In genomic region chr10:14325325-14325955, GRCh38 we compare ENCODE assay signal across 8 cellular contexts. TPM values are rescaled to one million over a fixed set of nuclear protein-coding genes. Genes with fewer than 3 reads are reported as not detected.
DNase-seq lines count a peak whose midpoint lies in the region; ATAC-seq, FAIRE-seq and TF ChIP-seq lines count a peak whose summit lies in the region.

No MANE protein-coding gene starts in this region.

- H3K4me1 Mint-ChIP-seq in stimulated activated naive CD8-positive, alpha-beta T cell treated with anti-CD3 and anti-CD28 coated beads, Interleukin-15, amount 100 ng/mL, for 72 hours: no peaks in the 10 kb centered on the region

- H3K4me3 ChIP-seq in HepG2 (replicated peaks in 1 of 3; ENCODE audit: insufficient read depth in 1 of 3, low read depth in 2 of 3, low read length in 3 of 3): no peak overlapping the region
- no peak overlapping the region for H3K4me3 ChIP-seq in kidney (ENCODE audit: low read length in 2 of 2)

- intact Hi-C loops in HepG2 (cut with micrococcal nuclease; ENCODE audit: unreplicated experiment) (loop anchor here (10.0 kb wide), 1 partner anchor 131 kb away; no protein-coding TSS in a partner anchor), kidney (cut with DNase I) (no loop called here)

- H3K4me1 ChIP-seq in HepG2 (ENCODE audit: insufficient read depth, low read length) (no peaks in the 10 kb centered on the region), kidney (ENCODE audit: control insufficient read depth in 1 of 2, insufficient read depth in 1 of 2, low read depth in 1 of 2, low read length in 2 of 2) (peaks cover 0 to 2% of the 10 kb centered on the region in 2 donors)

- FAIRE-seq in HepG2 (lab: Jason Lieb, UNC): peak; percentile 55
- no peak for FAIRE-seq in kidney (lab: Jason Lieb, UNC)

- TF ChIP-seq EP300 in HepG2 (IDR thresholded peaks at IDR 0.05; ENCODE audit: low read depth in 2 of 2, low read length in 2 of 2) (no peak), HepG2 (CRISPR knock-in tag; IDR thresholded peaks at IDR 0.05; ENCODE audit: borderline replicate concordance) (no peak)

- WGBS in HepG2 (ENCODE audit: low lambda C conversion rate): 18% methylated on average over 4 of the region's 4 CpGs

- H3K4me2 ChIP-seq in HepG2 (ENCODE audit: low read depth, low read length): no peak overlapping the region

- no peaks in the 10 kb centered on the region for H3K79me2 ChIP-seq in HepG2 (ENCODE audit: insufficient read depth, low read length)

- H3K36me3 ChIP-seq in HepG2 (replicated peaks in 1 of 2; ENCODE audit: control insufficient read depth in 1 of 2, insufficient read depth in 2 of 2, low read length in 2 of 2) (no peaks in the 10 kb centered on the region), kidney (ENCODE audit: control insufficient read depth in 1 of 2, insufficient read depth in 2 of 2, low read length in 2 of 2) (no peaks in the 10 kb centered on the region)

- H3K27me3 Mint-ChIP-seq in stimulated activated naive CD8-positive, alpha-beta T cell treated with anti-CD3 and anti-CD28 coated beads, Interleukin-15, amount 100 ng/mL, for 72 hours: peaks cover 59% of the 10 kb centered on the region

- H4K20me1 ChIP-seq in HepG2 (ENCODE audit: insufficient read depth, low read length): no peaks in the 10 kb centered on the region

- DNase-seq in GM20000 (ENCODE audit: low spot score): peak; percentile 25
- DNase-seq in RPMI7951 (ENCODE audit: low read depth): peak; percentile 47
- DNase-seq in activated naive CD8-positive, alpha-beta T cell treated with anti-CD3 and anti-CD28 coated beads, Interleukin-2, amount 50 U/mL, for 16 hours (ENCODE audit: low read depth, low spot score): peak; percentile 39
- DNase-seq in HepG2 (ENCODE audit: low spot score): peak; percentile 24
- DNase-seq in stimulated activated naive CD8-positive, alpha-beta T cell treated with anti-CD3 and anti-CD28 coated beads, Interleukin-15, amount 100 ng/mL, for 72 hours: peak; percentile 30 to 38
- DNase-seq in kidney: no peak
- no peak for DNase-seq in NCI-H226
- no peak for DNase-seq in glomerular visceral epithelial cell (ENCODE audit: extremely low spot score)

- ATAC-seq in HepG2: no peak
- no peak for ATAC-seq in stimulated activated naive CD8-positive, alpha-beta T cell treated with anti-CD3 and anti-CD28 coated beads, Interleukin-15, amount 100 ng/mL, for 72 hours

- no TSS peak for BruUV-seq in HepG2 (replicated peaks; lab: Mats Ljungman, UMichigan)

- no peak overlapping the region for H3K4me3 Mint-ChIP-seq in stimulated activated naive CD8-positive, alpha-beta T cell treated with anti-CD3 and anti-CD28 coated beads, Interleukin-15, amount 100 ng/mL, for 72 hours

- TF ChIP-seq RAD21 in HepG2 (CRISPR knock-in tag; IDR thresholded peaks at IDR 0.05): no peak

- POLR2A ChIA-PET in HepG2 (lab: Yijun Ruan, JAX): no interaction called here

- H3K9me3 Mint-ChIP-seq in stimulated activated naive CD8-positive, alpha-beta T cell treated with anti-CD3 and anti-CD28 coated beads, Interleukin-15, amount 100 ng/mL, for 72 hours: no peaks in the 10 kb centered on the region

- H3K27ac ChIP-seq in HepG2 (ENCODE audit: extremely low read length, insufficient read depth, low read length): no peak overlapping the region
- H3K27ac ChIP-seq in kidney (ENCODE audit: low read depth in 2 of 2, low read length in 2 of 2): no peak overlapping the region

- H3K9ac ChIP-seq in HepG2 (ENCODE audit: insufficient read depth, low read depth, low read length): no peak overlapping the region
- H3K9ac ChIP-seq in kidney (ENCODE audit: low read length in 2 of 2): no peak overlapping the region

- H3K27me3 ChIP-seq in HepG2 (ENCODE audit: control insufficient read depth in 1 of 2, insufficient read depth in 2 of 2, low read length in 2 of 2): peaks cover 1 to 20% of the 10 kb centered on the region in 2 experiments; a peak in 3 of 5 replicates

- CTCF ChIA-PET in HepG2 (lab: Yijun Ruan, JAX; ENCODE audit: low intra/inter-chr PET ratio, low total read pairs): interaction anchor here (1.6 kb wide), 1 partner anchor 129 kb away, joined by 5 read pairs; no protein-coding TSS in a partner anchor

- H3K9me3 ChIP-seq in HepG2 (ENCODE audit: low read length) (no peaks in the 10 kb centered on the region), kidney (ENCODE audit: control insufficient read depth in 1 of 2, low read length in 2 of 2) (no peaks in the 10 kb centered on the region)

- in situ Hi-C loops in HepG2 (cut with HindIII; ENCODE audit: extremely low pct_ligation_motif_present, low pct_unique_long_range_greater_than_20kb): no loop called here

- no peak overlapping the region for H2AFZ ChIP-seq in HepG2 (ENCODE audit: low read length)

- H3K27ac Mint-ChIP-seq in stimulated activated naive CD8-positive, alpha-beta T cell treated with anti-CD3 and anti-CD28 coated beads, Interleukin-15, amount 100 ng/mL, for 72 hours: no peak overlapping the region

- peak; percentile 47 for TF ChIP-seq CTCF in GM20000 (IDR thresholded peaks at IDR 0.05; ENCODE audit: extremely low read depth, missing control alignments)
- peak; percentile 45 for TF ChIP-seq CTCF in HepG2 (CRISPR knock-in tag; IDR thresholded peaks at IDR 0.05)
- no peak for TF ChIP-seq CTCF in kidney (IDR thresholded peaks at IDR 0.05; ENCODE audit: borderline replicate concordance, extremely low read depth, insufficient read depth)

- TF ChIP-seq POLR2A in HepG2 (IDR thresholded peaks at IDR 0.05; ENCODE audit: insufficient read depth in 1 of 2, low read depth in 2 of 2, low read length in 2 of 2): no peak

TF ChIP-seq in HepG2, 621 proteins besides CTCF, POLR2A, EP300 and RAD21:
- TF ChIP-seq PATZ1 (CRISPR knock-in tag; IDR thresholded peaks at IDR 0.05) (no peak), ZNF546 (CRISPR knock-in tag; conservative IDR thresholded peaks at IDR 0.05) (no peak), STAG1 (CRISPR knock-in tag; IDR thresholded peaks at IDR 0.05) (peak; percentile 40), SMC3 (IDR thresholded peaks at IDR 0.05; ENCODE audit: low read length) (peak; percentile 12; the same call in 1 of the 2 replicates)
- TF ChIP-seq, protein P1, sequence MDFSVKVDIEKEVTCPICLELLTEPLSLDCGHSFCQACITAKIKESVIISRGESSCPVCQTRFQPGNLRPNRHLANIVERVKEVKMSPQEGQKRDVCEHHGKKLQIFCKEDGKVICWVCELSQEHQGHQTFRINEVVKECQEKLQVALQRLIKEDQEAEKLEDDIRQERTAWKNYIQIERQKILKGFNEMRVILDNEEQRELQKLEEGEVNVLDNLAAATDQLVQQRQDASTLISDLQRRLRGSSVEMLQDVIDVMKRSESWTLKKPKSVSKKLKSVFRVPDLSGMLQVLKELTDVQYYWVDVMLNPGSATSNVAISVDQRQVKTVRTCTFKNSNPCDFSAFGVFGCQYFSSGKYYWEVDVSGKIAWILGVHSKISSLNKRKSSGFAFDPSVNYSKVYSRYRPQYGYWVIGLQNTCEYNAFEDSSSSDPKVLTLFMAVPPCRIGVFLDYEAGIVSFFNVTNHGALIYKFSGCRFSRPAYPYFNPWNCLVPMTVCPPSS (IDR thresholded peaks at IDR 0.05): no peak

RNA-seq across cellular contexts. Expression of gene FRMD4A, which starts 5.3 kb away (rescaled TPM):
- 43.3 and 51.1 TPM in 2 replicates for total RNA-seq in RPMI7951 (2014; rRNA removed; shearing (Covaris generic))
- total RNA-seq in HepG2 (2016; rRNA removed; fragmentation: Illumina TruSeq; extraction: Trizol) (0.09 and 0.10 TPM in 2 replicates), kidney (68.2 TPM)
- total RNA-seq in HepG2 (2016; cell fraction: cytosol; rRNA removed; fragmentation: Illumina TruSeq; extraction: Trizol; ENCODE audit: low read depth): not detected in 2 replicates
- total RNA-seq in HepG2 (2016; cell fraction: insoluble cytoplasmic fraction; rRNA removed; fragmentation: Illumina TruSeq; extraction: Trizol): 0.15 TPM in 1 of 2 replicates, not detected in the other
- 0.06 and 0.14 TPM in 2 replicates for total RNA-seq in HepG2 (2016; cell fraction: membrane; rRNA removed; fragmentation: Illumina TruSeq; extraction: Trizol)
- total RNA-seq in HepG2 (2016; cell fraction: nucleus; rRNA removed; fragmentation: Illumina TruSeq; extraction: Trizol): 0.16 and 0.31 TPM in 2 replicates
- polyA plus RNA-seq in HepG2 (2011; rRNA removed) (0.26 and 0.40 TPM in 2 replicates), kidney (ENCODE audit: insufficient read depth, low read depth, low replicate concordance) (16.0 TPM)
- polyA plus RNA-seq in HepG2 (2011; cell fraction: cytosol; rRNA removed): 0.15 and 0.25 TPM in 2 replicates
- polyA plus RNA-seq in HepG2 (2011; cell fraction: nucleus; rRNA removed): 0.64 and 1.00 TPM in 2 replicates
- 1.1 and 3.9 TPM in 2 replicates for polyA plus RNA-seq in HepG2 (2012)
- polyA plus RNA-seq in HepG2 (2016; cell fraction: cytosol; fragmentation: Illumina TruSeq; extraction: Trizol; ENCODE audit: low read depth): not detected in 2 replicates
- 0.08 and 0.19 TPM in 2 replicates for polyA plus RNA-seq in HepG2 (2016; cell fraction: insoluble cytoplasmic fraction; fragmentation: Illumina TruSeq; extraction: Trizol; ENCODE audit: low read depth)
- 0.10 TPM in 1 of 2 replicates, not detected in the other for polyA plus RNA-seq in HepG2 (2016; cell fraction: membrane; fragmentation: Illumina TruSeq; extraction: Trizol; ENCODE audit: low read depth)
- 0.23 and 0.30 TPM in 2 replicates for polyA plus RNA-seq in HepG2 (2016; cell fraction: nucleus; fragmentation: Illumina TruSeq; extraction: Trizol; ENCODE audit: insufficient read depth, low read depth)
- 0.28 TPM in 1 of 2 replicates, not detected in the other for polyA minus RNA-seq in HepG2 (2011; rRNA and poly(A)+ RNA removed; ENCODE audit: low replicate concordance)
- polyA minus RNA-seq in HepG2 (2011; cell fraction: cytosol; rRNA and poly(A)+ RNA removed): 0.26 and 0.30 TPM in 2 replicates
- polyA minus RNA-seq in HepG2 (2011; cell fraction: nucleus; rRNA and poly(A)+ RNA removed): 0.13 and 0.87 TPM in 2 replicates

Comparison
In these comparisons a context has a peak if more than half of its experiments do, and no peak if none do; other contexts are left out.
1. DNase-seq: peak in GM20000 (single experiment), RPMI7951 (single experiment), activated naive CD8-positive, alpha-beta T cell treated with anti-CD3 and anti-CD28 coated beads, Interleukin-2, amount 50 U/mL, for 16 hours (single experiment), HepG2 (single experiment) and stimulated activated naive CD8-positive, alpha-beta T cell treated with anti-CD3 and anti-CD28 coated beads, Interleukin-15, amount 100 ng/mL, for 72 hours (2 of 2); none in kidney (single experiment), NCI-H226 (single experiment) and glomerular visceral epithelial cell (single experiment).
2. RNA of gene FRMD4A, which starts 5.3 kb away (total RNA-seq): 68.2 TPM in kidney (single experiment) and 43.3 to 51.1 TPM in RPMI7951; 0.06 to 0.31 TPM in HepG2; every median in the first group is over 10 times any median in the second.